In genomic region chr18:21914739-21915319, GRCh38 we compare ENCODE assay signal across 9 cellular contexts.
DNase-seq lines count a peak whose midpoint lies in the region; ATAC-seq and TF ChIP-seq lines count a peak whose summit lies in the region.
"Had no signal": no experiment of that assay in that cellular context is flagged by ENCODE, and none has a peak within 500 bp of the region (broad histone marks: within the 10 kb centered on the region; RNA-seq: fewer than 3 reads in every experiment).

No MANE protein-coding gene starts in this region.

- H3K36me3 ChIP-seq in neuronal stem cell (replicated peaks in 1 of 2; ENCODE audit: control insufficient read depth in 2 of 2, insufficient read depth in 2 of 2, low read length in 2 of 2): no peaks in the 10 kb centered on the region

- H3K9ac ChIP-seq in neuronal stem cell (ENCODE audit: low read depth, low read length, poor library complexity): no peak overlapping the region

- no peak overlapping the region for H2BK15ac ChIP-seq in neuronal stem cell (ENCODE audit: low read length)

- H3K4me3 ChIP-seq in dorsolateral prefrontal cortex (no peak overlapping the region), neuronal stem cell (ENCODE audit: low read length in 2 of 2) (no peak overlapping the region)

- intact Hi-C loops in dorsolateral prefrontal cortex (cut with DNase I): no loop called here
- intact Hi-C loops in CD4-positive, alpha-beta T cell (cut with DNase I, micrococcal nuclease): no loop called here

- no peak overlapping the region for H4K8ac ChIP-seq in neuronal stem cell (ENCODE audit: low read depth, low read length)

- no peaks in the 10 kb centered on the region for H3K4me1 Mint-ChIP-seq in CD4-positive, alpha-beta T cell (ENCODE audit: low read depth)

- peaks cover 3% of the 10 kb centered on the region for H3K9me3 Mint-ChIP-seq in CD4-positive, alpha-beta T cell

- H3K27me3 ChIP-seq in dorsolateral prefrontal cortex: peaks cover 0 to 6% (median 0%) of the 10 kb centered on the region in 45 donors
- H3K27me3 ChIP-seq in neuronal stem cell (ENCODE audit: control insufficient read depth in 3 of 3, insufficient read depth in 3 of 3, low read depth in 1 of 3, low read length in 3 of 3): peaks cover 0 to 14% (median 0%) of the 10 kb centered on the region in 3 experiments
- H3K27me3 ChIP-seq in CD4-positive, alpha-beta T cell (ENCODE audit: control insufficient read depth, insufficient read depth, low read length): peaks cover 5% of the 10 kb centered on the region

- peaks cover 23% of the 10 kb centered on the region for H3K27me3 Mint-ChIP-seq in CD4-positive, alpha-beta T cell

- no peak overlapping the region for H3K18ac ChIP-seq in neuronal stem cell (ENCODE audit: low read length)

- no peak for ATAC-seq in HG03095 (IDR thresholded peaks at IDR 0.05; ENCODE audit: unreplicated experiment)
- no peak for ATAC-seq in CD4-positive, alpha-beta T cell (ENCODE audit: poor library complexity)

- CTCF ChIA-PET in CD4-positive, alpha-beta T cell (lab: Charles Lee): no interaction called here

- no peaks in the 10 kb centered on the region for H3K79me1 ChIP-seq in neuronal stem cell (ENCODE audit: low read depth, low read length)

- DNase-seq in NCI-H2171 treated with DMSO at 0.1 percent for 48 hours (lab: John Stamatoyannopoulos, UW) (peak; percentile 3), NCI-H2171 (lab: John Stamatoyannopoulos, UW) (no peak), NCI-H526 treated with DMSO at 0.1 percent for 48 hours (lab: John Stamatoyannopoulos, UW) (peak; percentile 9), dorsolateral prefrontal cortex (no peak), neuronal stem cell (ENCODE audit: low spot score) (peak; percentile 40), activated T-cell treated with anti-CD3 and anti-CD28 coated beads for 4 hours (no peak)
- DNase-seq in CD4-positive, alpha-beta T cell: no peak

- no peaks in the 10 kb centered on the region for H3K36me3 Mint-ChIP-seq in CD4-positive, alpha-beta T cell (ENCODE audit: low read depth)

- H3K4ac ChIP-seq in neuronal stem cell (ENCODE audit: low read length): no peak overlapping the region

- no peak overlapping the region for H2BK120ac ChIP-seq in neuronal stem cell (ENCODE audit: low read depth, low read length)

- WGBS in neuronal stem cell (ENCODE audit: extremely low coverage in 2 of 2, insufficient read length in 2 of 2, insufficient replicate concordance in 1 of 2), 2 donors: no CpG with 5 or more reads among the region's 2 CpGs

- no peak overlapping the region for H3K23ac ChIP-seq in neuronal stem cell (ENCODE audit: low read depth, low read length, poor library complexity)

- no peak overlapping the region for H2BK5ac ChIP-seq in neuronal stem cell (ENCODE audit: low read length)

- TF ChIP-seq CTCF in dorsolateral prefrontal cortex (IDR thresholded peaks at IDR 0.05 in 54 of 56, conservative IDR thresholded peaks at IDR 0.05 in 2 of 56; ENCODE audit: low read depth in 1 of 56, partially characterized antibody in 56 of 56): peak in 51 of 56 donors; percentile 13 to 62 (median 41)
- no peak for TF ChIP-seq CTCF in CD4-positive, alpha-beta T cell (IDR thresholded peaks at IDR 0.05)

- no peaks in the 10 kb centered on the region for H3K9me3 ChIP-seq in neuronal stem cell (replicated peaks in 1 of 2; ENCODE audit: control insufficient read depth in 2 of 2, insufficient read depth in 1 of 2, low read depth in 1 of 2, low read length in 2 of 2)
- H3K9me3 ChIP-seq in CD4-positive, alpha-beta T cell (ENCODE audit: control insufficient read depth, low read length): peaks cover 11% of the 10 kb centered on the region

- no peak overlapping the region for H3K4me3 Mint-ChIP-seq in CD4-positive, alpha-beta T cell
- H3K4me3 Mint-ChIP-seq: activated naive CD8-positive, alpha-beta T cell had no signal

- no peak overlapping the region for H4K91ac ChIP-seq in neuronal stem cell (ENCODE audit: low read depth, low read length, poor library complexity)

- H3K27ac ChIP-seq in dorsolateral prefrontal cortex (no peak overlapping the region), neuronal stem cell (replicated peaks; ENCODE audit: low read length) (no peak overlapping the region)
- H3K27ac ChIP-seq in CD4-positive, alpha-beta T cell (ENCODE audit: low read depth, low read length): no peak overlapping the region

- H2BK12ac ChIP-seq in neuronal stem cell (ENCODE audit: low read length): no peak overlapping the region

- H3K4me1 ChIP-seq in neuronal stem cell (ENCODE audit: control insufficient read depth in 2 of 2, insufficient read depth in 1 of 2, low read depth in 1 of 2, low read length in 2 of 2): no peaks in the 10 kb centered on the region

- H3K27ac Mint-ChIP-seq in CD4-positive, alpha-beta T cell: no peak overlapping the region
- H3K27ac Mint-ChIP-seq: activated naive CD8-positive, alpha-beta T cell had no signal

- H3K14ac ChIP-seq in neuronal stem cell (ENCODE audit: low read length): no peak overlapping the region

- no peak overlapping the region for H2AK5ac ChIP-seq in neuronal stem cell (ENCODE audit: low read depth, low read length)

- no peak overlapping the region for H3K4me2 ChIP-seq in neuronal stem cell (ENCODE audit: insufficient read depth, low read length, poor library complexity, severe bottlenecking)

- POLR2A ChIA-PET in CD4-positive, alpha-beta T cell (lab: Charles Lee): no interaction called here

- H2AFZ ChIP-seq in neuronal stem cell (ENCODE audit: low read length): no peak overlapping the region

Comparison
In these comparisons a context has a peak if more than half of its experiments do, and no peak if none do; other contexts are left out.
1. DNase-seq: peak in NCI-H2171 treated with DMSO at 0.1 percent for 48 hours (single experiment), NCI-H526 treated with DMSO at 0.1 percent for 48 hours (single experiment) and neuronal stem cell (single experiment); none in NCI-H2171 (single experiment), dorsolateral prefrontal cortex (0 of 10), activated T-cell treated with anti-CD3 and anti-CD28 coated beads for 4 hours (single experiment) and CD4-positive, alpha-beta T cell (0 of 10).